Comparison of ENCODE assay signal across 8 cellular contexts in the genomic region with DNA sequence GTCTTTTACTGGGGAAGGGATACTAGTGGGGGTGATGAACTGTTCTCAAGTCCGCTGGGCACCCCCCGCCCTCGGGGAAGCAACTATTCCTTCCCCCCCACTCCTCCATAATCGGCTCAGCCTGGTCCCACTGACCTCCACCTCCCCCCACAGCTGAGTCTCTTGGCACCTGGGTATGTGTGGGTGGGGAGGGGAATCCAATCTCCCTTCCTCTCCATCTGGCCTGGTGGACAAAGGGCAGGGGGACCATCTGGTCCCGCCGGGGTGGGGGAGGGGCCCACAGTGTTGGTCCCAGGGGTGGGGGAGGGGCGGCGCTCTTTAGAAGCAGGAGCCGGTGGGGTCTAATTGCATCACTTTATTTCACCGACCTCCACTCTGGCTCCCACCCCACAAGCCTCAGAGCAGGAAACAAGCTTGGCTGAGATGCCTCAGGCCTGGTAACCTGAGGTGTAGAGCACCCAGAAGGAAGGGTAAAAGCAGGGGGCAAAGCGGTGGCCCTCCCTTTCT. TPM values are rescaled to one million over a fixed set of nuclear protein-coding genes. Genes with fewer than 3 reads are reported as not detected.
DNase-seq lines count a peak whose midpoint lies in the region; ATAC-seq and TF ChIP-seq lines count a peak whose summit lies in the region.

No MANE protein-coding gene starts in this region.

- peaks cover 12% of the 10 kb centered on the region for H3F3A ChIP-seq in SK-N-SH (replicated peaks; ENCODE audit: insufficient read depth)

- H3K9me3 ChIP-seq in SK-N-SH (no peaks in the 10 kb centered on the region), trophoblast cell (ENCODE audit: insufficient read depth, low read depth, low read length) (no peaks in the 10 kb centered on the region)

- no peak overlapping the region for H2AFZ ChIP-seq in SK-N-SH (ENCODE audit: low read depth)
- H2AFZ ChIP-seq in trophoblast cell (ENCODE audit: insufficient read depth, low read length, poor library complexity): peak overlapping the region; percentile 93

- H3K27me3 ChIP-seq in SK-N-SH (ENCODE audit: insufficient read depth) (no peaks in the 10 kb centered on the region), trophoblast cell (ENCODE audit: insufficient read depth, low read length) (no peaks in the 10 kb centered on the region)

- no peaks in the 10 kb centered on the region for H3K9me2 ChIP-seq in SK-N-SH

- no peak for TF ChIP-seq CTCF in SK-N-SH (IDR thresholded peaks at IDR 0.05)
- no peak for TF ChIP-seq CTCF in fibroblast of pulmonary artery (IDR thresholded peaks at IDR 0.05; ENCODE audit: low read length, missing control alignments)
- TF ChIP-seq CTCF in lower leg skin (IDR thresholded peaks at IDR 0.05): no peak

- peaks cover 13% of the 10 kb centered on the region for H3K79me1 ChIP-seq in trophoblast cell (ENCODE audit: low read length)

- peak overlapping the region; percentile 74 to 79 for H3K4me3 ChIP-seq in SK-N-SH (ENCODE audit: low read depth in 2 of 2, low read length in 1 of 2)
- H3K4me3 ChIP-seq in fibroblast of pulmonary artery (replicated peaks; ENCODE audit: low read depth, low read length): peak overlapping the region; percentile 67
- H3K4me3 ChIP-seq in trophoblast cell (ENCODE audit: low read depth, low read length): peak overlapping the region; percentile 75
- no peak overlapping the region for H3K4me3 ChIP-seq in lower leg skin (ENCODE audit: low read depth, poor library complexity, severe bottlenecking)

- peak overlapping the region; percentile 100 for H3K14ac ChIP-seq in trophoblast cell (ENCODE audit: low read length)

- H4K20me1 ChIP-seq in SK-N-SH (ENCODE audit: insufficient read depth): no peaks in the 10 kb centered on the region

- H3K9ac ChIP-seq in SK-N-SH (peak overlapping the region; percentile 78), trophoblast cell (ENCODE audit: low read length) (peak overlapping the region; percentile 75)

- H4K12ac ChIP-seq in trophoblast cell (ENCODE audit: low read depth, low read length): peak overlapping the region; percentile 98

- no peak overlapping the region for H3K23ac ChIP-seq in trophoblast cell (ENCODE audit: low read length)

- H2BK120ac ChIP-seq in trophoblast cell (ENCODE audit: insufficient read depth, low read length, poor library complexity): peak overlapping the region; percentile 98

- ATAC-seq in HG03280 (IDR thresholded peaks at IDR 0.05; ENCODE audit: unreplicated experiment): no peak

- H3K36me3 ChIP-seq in SK-N-SH (replicated peaks in 1 of 2; ENCODE audit: control insufficient read depth in 1 of 2, insufficient read depth in 2 of 2, low read length in 1 of 2): no peaks in the 10 kb centered on the region
- H3K36me3 ChIP-seq in trophoblast cell (ENCODE audit: control insufficient read depth in 1 of 2, insufficient read depth in 2 of 2, low read length in 2 of 2): no peaks in the 10 kb centered on the region

- intact Hi-C loops in lower leg skin (cut with DNase I; ENCODE audit: low total_unique reads): no loop called here

- H3K79me2 ChIP-seq in SK-N-SH (ENCODE audit: insufficient read depth) (peaks cover 39% of the 10 kb centered on the region), trophoblast cell (ENCODE audit: control insufficient read depth, insufficient read depth, low read length, poor library complexity) (peaks cover 10% of the 10 kb centered on the region)

- H3K27ac ChIP-seq in SK-N-SH (ENCODE audit: low read depth in 2 of 2, low read length in 1 of 2): peak overlapping the region; percentile 54 to 97
- H3K27ac ChIP-seq in trophoblast cell (ENCODE audit: low read depth, low read length): peak overlapping the region; percentile 80

- no peak for TF ChIP-seq POLR2A in lower leg skin (IDR thresholded peaks at IDR 0.05)

- peak overlapping the region; percentile 80 for H2BK12ac ChIP-seq in trophoblast cell (ENCODE audit: low read length)

- H3K4me1 ChIP-seq in SK-N-SH (ENCODE audit: control insufficient read depth in 1 of 2, insufficient read depth in 2 of 2, low read depth in 1 of 2, low read length in 1 of 2): peaks cover 4 to 67% of the 10 kb centered on the region in 2 experiments; a peak in 2 of 4 replicates
- H3K4me1 ChIP-seq in trophoblast cell (ENCODE audit: control insufficient read depth in 1 of 2, insufficient read depth in 2 of 2, low read length in 2 of 2): peaks cover 13 to 23% of the 10 kb centered on the region in 2 experiments

- H4K91ac ChIP-seq in trophoblast cell (ENCODE audit: low read depth, low read length): peak overlapping the region; percentile 98

- H2BK5ac ChIP-seq in trophoblast cell (ENCODE audit: low read depth, low read length, poor library complexity): peak overlapping the region; percentile 92

- CTCF ChIA-PET in SK-N-SH (lab: Yijun Ruan, JAX): interaction anchor here (0.9 to 4.8 kb wide), 8 partner anchors 9 to 36 kb away, joined by 3 to 27 read pairs (median 6); partner anchors contain the start of genes ACY1, GPR62, PARP3 and RRP9

- H4K8ac ChIP-seq in trophoblast cell (ENCODE audit: low read depth, low read length): peak overlapping the region; percentile 98

- H3K4me2 ChIP-seq in SK-N-SH (peak overlapping the region; percentile 91), trophoblast cell (ENCODE audit: low read length) (peak overlapping the region; percentile 85)

- POLR2A ChIA-PET in SK-N-SH (lab: Yijun Ruan, JAX): interaction anchor here (0.6 to 3.9 kb wide), 6 partner anchors 15 to 1609 kb away, joined by 3 to 20 read pairs (median 4); partner anchors contain the start of genes ACY1, PARP3, RRP9 and TMEM115

- TF ChIP-seq RAD21 in SK-N-SH (IDR thresholded peaks at IDR 0.05; ENCODE audit: low read length): no peak

- peak overlapping the region; percentile 99 for H3K18ac ChIP-seq in trophoblast cell (ENCODE audit: low read length)

- no peak for TF ChIP-seq EP300 in SK-N-SH (IDR thresholded peaks at IDR 0.05; ENCODE audit: borderline replicate concordance in 1 of 2, low read depth in 1 of 2, low read length in 1 of 2)

- 0% methylated on average over 5 of the region's 11 CpGs for WGBS in SK-N-SH (ENCODE audit: low lambda C conversion rate)
- no CpG with 5 or more reads among the region's 11 CpGs for WGBS in trophoblast cell (ENCODE audit: extremely low coverage, insufficient coverage, insufficient read length)
- 14 to 22% methylated on average over 11 of the region's 11 CpGs for WGBS in lower leg skin, 2 donors

- H2AK5ac ChIP-seq in trophoblast cell (ENCODE audit: low read length): peak overlapping the region; percentile 94

- peak; percentile 28 for DNase-seq in NCI-H146 (lab: John Stamatoyannopoulos, UW)
- no peak for DNase-seq in NCI-H146 treated with DMSO at 0.1 percent for 48 hours (lab: John Stamatoyannopoulos, UW; ENCODE audit: unreplicated experiment)
- DNase-seq in SK-N-SH: peak; percentile 88
- DNase-seq in fibroblast of pulmonary artery (ENCODE audit: low read depth): peak; percentile 16
- DNase-seq in trophoblast cell: no peak
- no peak for DNase-seq in lower leg skin (ENCODE audit: low spot score in 2 of 2)
- DNase-seq in stimulated activated CD4-positive, alpha-beta T cell treated with anti-CD3 and anti-CD28 coated beads, Interleukin-4, amount 100 ng/mL, for 1 hour: no peak

- peak overlapping the region; percentile 87 for H3K4ac ChIP-seq in trophoblast cell (ENCODE audit: low read depth, low read length)

TF ChIP-seq in SK-N-SH, 30 proteins besides CTCF, POLR2A, EP300 and RAD21 (continues in another document):
- peak; percentile 40; the same call in 1 of the 2 replicates for TF ChIP-seq GATA2 (CRISPR knock-in tag; IDR thresholded peaks at IDR 0.05)
- no peak for TF ChIP-seq RFX5 (IDR thresholded peaks at IDR 0.05; ENCODE audit: low read length)
- TF ChIP-seq POLR2AphosphoS5 (IDR thresholded peaks at IDR 0.05; ENCODE audit: low read depth, low read length): 0 out of 2 replicates have a peak, but pooled peaks have one; percentile 26
- peak; percentile 91 for TF ChIP-seq CHD2 (IDR thresholded peaks at IDR 0.05; ENCODE audit: low read length, partially characterized antibody)
- TF ChIP-seq TEAD4 (IDR thresholded peaks at IDR 0.05; ENCODE audit: borderline replicate concordance, insufficient read depth): no peak
- TF ChIP-seq TCF12 (IDR thresholded peaks at IDR 0.05): peak; percentile 33; the same call in 1 of the 2 replicates
- TF ChIP-seq USF2 (IDR thresholded peaks at IDR 0.05; ENCODE audit: borderline replicate concordance, low read depth, low read length): no peak
- no peak for TF ChIP-seq MEF2A (IDR thresholded peaks at IDR 0.05; ENCODE audit: borderline replicate concordance, low read depth)

RNA-seq across cellular contexts. Expression of gene PCBP4, which starts 1.0 kb away (rescaled TPM):
- 97.4 and 118 TPM in 2 replicates for polyA plus RNA-seq in SK-N-SH (2012; rRNA removed)
- 43.8 and 61.7 TPM in 2 replicates for polyA plus RNA-seq in SK-N-SH (2012; cell fraction: cytosol; rRNA removed)
- 499 and 538 TPM in 2 replicates for polyA plus RNA-seq in SK-N-SH (2012; cell fraction: nucleus; rRNA removed)
- 25.0 and 25.9 TPM in 2 replicates for polyA plus RNA-seq in trophoblast cell (2013)
- 10 to 100 TPM; 25.5 to 46.7 (median 29.2) TPM for total RNA-seq in lower leg skin

RNA-seq across cellular contexts. Expression of gene ABHD14B, which starts 5.6 kb away (rescaled TPM):
- 64.1 and 88.3 TPM in 2 replicates for polyA plus RNA-seq in SK-N-SH (2012; rRNA removed)
- 45.6 and 58.3 TPM in 2 replicates for polyA plus RNA-seq in SK-N-SH (2012; cell fraction: cytosol; rRNA removed)
- 45.8 and 64.4 TPM in 2 replicates for polyA plus RNA-seq in SK-N-SH (2012; cell fraction: nucleus; rRNA removed)
- polyA plus RNA-seq in trophoblast cell (2013): 5.7 and 5.8 TPM in 2 replicates
- total RNA-seq in lower leg skin: 10 to 100 TPM; 35.0 to 69.4 (median 51.9) TPM

RNA-seq across cellular contexts. Expression of gene ABHD14A, which starts 6.6 kb away (rescaled TPM):
- polyA plus RNA-seq in SK-N-SH (2012; rRNA removed): 22.1 and 31.5 TPM in 2 replicates
- 18.6 and 24.8 TPM in 2 replicates for polyA plus RNA-seq in SK-N-SH (2012; cell fraction: cytosol; rRNA removed)
- polyA plus RNA-seq in SK-N-SH (2012; cell fraction: nucleus; rRNA removed): 13.5 and 18.1 TPM in 2 replicates
- 4.3 TPM in 2 replicates for polyA plus RNA-seq in trophoblast cell (2013)
- 10 to 100 TPM in 1 of 4 donors, 1 to 10 TPM in 3; 2.2 to 14.8 (median 5.0) TPM for total RNA-seq in lower leg skin

RNA-seq across cellular contexts. Expression of gene GPR62, which starts 13.0 kb away (rescaled TPM):
- polyA plus RNA-seq in SK-N-SH (2012; rRNA removed): 0.02 and 0.10 TPM in 2 replicates
- polyA plus RNA-seq in SK-N-SH (2012; cell fraction: cytosol; rRNA removed): not detected in 2 replicates
- polyA plus RNA-seq in SK-N-SH (2012; cell fraction: nucleus; rRNA removed): 0.07 and 0.15 TPM in 2 replicates
- 0.01 TPM in 1 of 2 replicates, not detected in the other for polyA plus RNA-seq in trophoblast cell (2013)
- total RNA-seq in lower leg skin: not detected

RNA-seq across cellular contexts. Expression of gene ACY1, which starts 15.1 kb away (rescaled TPM):
- polyA plus RNA-seq in SK-N-SH (2012; rRNA removed): 93.0 and 96.2 TPM in 2 replicates
- polyA plus RNA-seq in SK-N-SH (2012; cell fraction: cytosol; rRNA removed): 44.0 and 62.5 TPM in 2 replicates
- 136 and 173 TPM in 2 replicates for polyA plus RNA-seq in SK-N-SH (2012; cell fraction: nucleus; rRNA removed)
- polyA plus RNA-seq in trophoblast cell (2013): 12.0 and 12.2 TPM in 2 replicates
- total RNA-seq in lower leg skin: 10 to 100 TPM; 16.2 to 44.2 (median 30.5) TPM

Comparison
In these comparisons a context has a peak if more than half of its experiments do, and no peak if none do; other contexts are left out.
1. DNase-seq: peak in NCI-H146 (single experiment), SK-N-SH (single experiment) and fibroblast of pulmonary artery (single experiment); none in NCI-H146 treated with DMSO at 0.1 percent for 48 hours (single experiment), trophoblast cell (0 of 2), lower leg skin (0 of 2) and stimulated activated CD4-positive, alpha-beta T cell treated with anti-CD3 and anti-CD28 coated beads, Interleukin-4, amount 100 ng/mL, for 1 hour (single experiment).